In genomic region chr5:172187118-172188032, GRCh38 we compare ENCODE assay signal across 8 cellular contexts. TPM values are rescaled to one million over a fixed set of nuclear protein-coding genes. Genes with fewer than 3 reads are reported as not detected.
DNase-seq lines count a peak whose midpoint lies in the region; ATAC-seq and TF ChIP-seq lines count a peak whose summit lies in the region.

No MANE protein-coding gene starts in this region.

- no peaks in the 10 kb centered on the region for H3F3A ChIP-seq in neural cell (ENCODE audit: insufficient read depth, low read length, poor library complexity, severe bottlenecking)

- in situ Hi-C loops in Panc1 (cut with HindIII; ENCODE audit: low pct_unique_long_range_greater_than_20kb, low sequenced_read_pairs) = no loop called here

- no TSS peak for BruUV-seq in Panc1 (replicated peaks; lab: Mats Ljungman, UMichigan)

- H3K4me2 ChIP-seq in neural cell (ENCODE audit: low read length) = peak overlapping the region; percentile 70

- peak; percentile 24 for ATAC-seq in GM18873 (IDR thresholded peaks at IDR 0.05; ENCODE audit: low FRiP score, unreplicated experiment)
- ATAC-seq in HG03139 (IDR thresholded peaks at IDR 0.05; ENCODE audit: unreplicated experiment) = peak; percentile 25
- ATAC-seq in Panc1 = peak; percentile 37

- CTCF ChIA-PET in AG04449 (lab: Yijun Ruan, JAX) (interaction anchor here (0.5 to 5.4 kb wide), 26 partner anchors 8 to 276 kb away, joined by 3 to 114 read pairs (median 12); no protein-coding TSS in a partner anchor), Panc1 (lab: Charles Lee) (interaction anchor here (1.1 to 2.1 kb wide), 5 partner anchors 14 to 180 kb away, joined by 4 to 19 read pairs (median 6); partner anchors contain the start of gene UBTD2)

- H2AFZ ChIP-seq in neural cell (ENCODE audit: low read depth, low read length) = peak overlapping the region; percentile 83

- H4K20me1 ChIP-seq in neural cell (ENCODE audit: insufficient read depth) = no peaks in the 10 kb centered on the region

- peak; percentile 23 for DNase-seq in AG04449 (ENCODE audit: low read depth, low spot score)
- no peak for DNase-seq in Panc1 (ENCODE audit: low read depth, low spot score)
- DNase-seq in activated T-helper 1 cell treated with anti-CD3 and anti-CD28 coated beads, Interleukin-2, amount 50 U/mL, for 16 hours (ENCODE audit: low read depth in 1 of 2, low spot score in 1 of 2) = peak; percentile 35 to 58
- DNase-seq in fibroblast of mammary gland (ENCODE audit: low read depth) = peak; percentile 83
- no peak for DNase-seq in type B pancreatic cell (ENCODE audit: extremely low spot score, unreplicated experiment)

- TF ChIP-seq EP300 in neural cell (conservative IDR thresholded peaks at IDR 0.05; ENCODE audit: poor library complexity, severe bottlenecking) = no peak

- no peaks in the 10 kb centered on the region for H3K79me2 ChIP-seq in neural cell (replicated peaks; ENCODE audit: insufficient read depth, low read length)

- peak overlapping the region; percentile 95 for H3K27ac Mint-ChIP-seq in type B pancreatic cell

- H3K36me3 ChIP-seq in Panc1 (ENCODE audit: control insufficient read depth, insufficient read depth, low read length) = no peaks in the 10 kb centered on the region; the same call in 1 of the 2 replicates
- no peaks in the 10 kb centered on the region for H3K36me3 ChIP-seq in neural cell (ENCODE audit: insufficient read depth, low read length)

- TF ChIP-seq RAD21 in neural cell (conservative IDR thresholded peaks at IDR 0.05) = no peak

- H3K27me3 ChIP-seq in Panc1 (ENCODE audit: control insufficient read depth, insufficient read depth, low read length) (no peaks in the 10 kb centered on the region), neural cell (ENCODE audit: insufficient read depth, low read depth, low read length) (peaks cover 13% of the 10 kb centered on the region)

- H3K9me3 ChIP-seq in Panc1 (ENCODE audit: control insufficient read depth, insufficient read depth, low read depth, low read length) (no peaks in the 10 kb centered on the region), neural cell (ENCODE audit: low read length) (no peaks in the 10 kb centered on the region)

- peak overlapping the region; percentile 66 for H3K9ac ChIP-seq in neural cell (ENCODE audit: low read length)

- TF ChIP-seq CTCF in AG04449 (IDR thresholded peaks at IDR 0.05; ENCODE audit: insufficient read depth, low read length, missing control alignments) (peak; percentile 17), Panc1 (IDR thresholded peaks at IDR 0.05) (no peak), fibroblast of mammary gland (conservative IDR thresholded peaks at IDR 0.05; ENCODE audit: control insufficient read depth, insufficient read depth, low read depth, low read length) (no peak), neural cell (IDR thresholded peaks at IDR 0.05; ENCODE audit: poor library complexity, severe bottlenecking) (no peak), type B pancreatic cell (conservative IDR thresholded peaks at IDR 0.05) (no peak)

- no peaks in the 10 kb centered on the region for H3K36me3 Mint-ChIP-seq in type B pancreatic cell

- H3K4me1 ChIP-seq in Panc1 (ENCODE audit: control insufficient read depth, insufficient read depth, low read length) = peaks cover 14% of the 10 kb centered on the region; the same call in 1 of the 2 replicates

- no peaks in the 10 kb centered on the region for H3K9me2 ChIP-seq in neural cell (ENCODE audit: insufficient read depth, low read length)

- H3K4me3 Mint-ChIP-seq in type B pancreatic cell = peak overlapping the region; percentile 96

- H3K9me3 Mint-ChIP-seq in type B pancreatic cell = no peaks in the 10 kb centered on the region

- H3K4me3 ChIP-seq in AG04449 (ENCODE audit: low read depth, low read length) (peak overlapping the region; percentile 93), Panc1 (ENCODE audit: low read depth in 2 of 2, low read length in 2 of 2) (peak overlapping the region; percentile 85 to 94), fibroblast of mammary gland (ENCODE audit: control insufficient read depth, low read depth, low read length) (peak overlapping the region; percentile 94), neural cell (ENCODE audit: low read length) (peak overlapping the region; percentile 97)

- intact Hi-C loops in Panc1 (cut with micrococcal nuclease; ENCODE audit: unreplicated experiment) = loop anchor here (2.0 kb wide), 1 partner anchor 79 kb away; no protein-coding TSS in a partner anchor

- POLR2A ChIA-PET in AG04449 (lab: Yijun Ruan, JAX) (interaction anchor here (0.6 to 3.0 kb wide), 8 partner anchors 14 to 123 kb away, joined by 3 to 14 read pairs (median 4); no protein-coding TSS in a partner anchor), Panc1 (lab: Charles Lee) (interaction anchor here (0.5 to 0.7 kb wide), 2 partner anchors 203 to 242 kb away, joined by 4 to 5 read pairs; no protein-coding TSS in a partner anchor)

- H3K27ac ChIP-seq in Panc1 (ENCODE audit: low read length) (peak overlapping the region; percentile 81), neural cell (ENCODE audit: low read length) (peak overlapping the region; percentile 12)

- H3K4me1 Mint-ChIP-seq in type B pancreatic cell (ENCODE audit: unreplicated experiment) = peaks cover 11% of the 10 kb centered on the region

- peaks cover 21% of the 10 kb centered on the region for H3K27me3 Mint-ChIP-seq in type B pancreatic cell

TF ChIP-seq in neural cell, 6 proteins besides CTCF, POLR2A, EP300 and RAD21:
- no peak for TF ChIP-seq POLR2AphosphoS5 (IDR thresholded peaks at IDR 0.05)
- no peak for TF ChIP-seq REST (IDR thresholded peaks at IDR 0.05; ENCODE audit: borderline replicate concordance)
- TF ChIP-seq TAF1 (IDR thresholded peaks at IDR 0.05; ENCODE audit: low read depth) = no peak
TF ChIP-seq in neural cell: peak in this region for 0.

RNA-seq across cellular contexts. Expression of gene STK10, which starts 0.6 kb away (rescaled TPM):
- 34.9 TPM for total RNA-seq in Panc1 (2021; ENCODE audit: unreplicated experiment)
- 47.7 TPM for polyA plus RNA-seq in Panc1 (2012; ENCODE audit: insufficient read length)
- 1.8 and 8.2 TPM in 2 replicates for polyA plus RNA-seq in neural cell
- 6.1 and 6.6 TPM in 2 replicates for polyA minus RNA-seq in neural cell
- 15.2 and 25.0 TPM in 2 replicates for total RNA-seq in type B pancreatic cell (ENCODE audit: low replicate concordance)

RNA-seq across cellular contexts. Expression of gene EFCAB9, which starts 6.6 kb away (rescaled TPM):
- not detected for total RNA-seq in Panc1 (2021; ENCODE audit: unreplicated experiment)
- polyA plus RNA-seq in Panc1 (2012; ENCODE audit: insufficient read length) = not detected
- not detected in 2 replicates for polyA plus RNA-seq in neural cell
- not detected in 2 replicates for polyA minus RNA-seq in neural cell
- not detected in 2 replicates for total RNA-seq in type B pancreatic cell (ENCODE audit: low replicate concordance)

Comparison
In these comparisons a context has a peak if more than half of its experiments do, and no peak if none do; other contexts are left out.
1. DNase-seq: peak in AG04449 (single experiment), activated T-helper 1 cell treated with anti-CD3 and anti-CD28 coated beads, Interleukin-2, amount 50 U/mL, for 16 hours (2 of 2) and fibroblast of mammary gland (single experiment); none in Panc1 (single experiment) and type B pancreatic cell (single experiment).
2. Peak in every context shown above with its lines, with median percentiles within 50 percentile points of each other: H3K4me3 ChIP-seq and ATAC-seq.